In the genomic region with DNA sequence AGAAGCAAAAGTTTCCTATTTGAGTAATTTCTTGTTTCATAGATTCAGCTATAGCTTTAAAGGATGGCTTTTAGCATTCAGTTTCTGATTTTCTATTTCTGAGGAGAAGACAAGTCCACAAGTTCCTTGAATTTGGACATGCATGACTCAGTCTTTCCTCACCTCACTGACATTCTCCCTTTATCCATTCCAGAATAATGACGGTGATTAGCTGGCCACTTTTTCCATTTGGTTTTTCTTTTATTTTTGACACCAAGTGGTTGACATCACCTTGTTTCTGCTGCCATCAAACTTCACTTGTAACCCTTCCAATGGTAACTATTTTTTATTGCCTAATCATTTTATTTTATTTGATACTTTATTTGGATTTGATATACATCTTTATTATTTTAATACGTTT, we compare ENCODE assay signal across 28 cellular contexts.
DNase-seq lines count a peak whose midpoint lies in the region; ATAC-seq and TF ChIP-seq lines count a peak whose summit lies in the region.
"Had no signal": no experiment of that assay in that cellular context is flagged by ENCODE, and none has a peak within 500 bp of the region (broad histone marks: within the 10 kb centered on the region; RNA-seq: fewer than 3 reads in every experiment).

No MANE protein-coding gene starts in this region.

- H3K79me1 ChIP-seq in mesenchymal stem cell (replicated peaks; ENCODE audit: low read length, poor library complexity, severe bottlenecking) = no peaks in the 10 kb centered on the region

- H3K4me3 Mint-ChIP-seq in glutamatergic neuron (ENCODE audit: unreplicated experiment) = no peak overlapping the region
- H3K4me3 Mint-ChIP-seq: activated CD8-positive, alpha-beta T cell treated with anti-CD3 and anti-CD28 coated beads for 36 hours; activated naive CD8-positive, alpha-beta T cell; CD4-positive, alpha-beta T cell; mesothelial cell of epicardium; naive thymus-derived CD4-positive, alpha-beta T cell had no signal

- H3K27ac ChIP-seq in mesenchymal stem cell (ENCODE audit: low read length, poor library complexity, severe bottlenecking) = no peak overlapping the region
- H3K27ac ChIP-seq: gastrocnemius medialis, SK-N-MC, testis had no signal

- no peak overlapping the region for H4K8ac ChIP-seq in mesenchymal stem cell (ENCODE audit: low read length)

- no peak overlapping the region for H3K27ac Mint-ChIP-seq in glutamatergic neuron (ENCODE audit: unreplicated experiment)
- H3K27ac Mint-ChIP-seq: activated CD8-positive, alpha-beta T cell treated with anti-CD3 and anti-CD28 coated beads for 36 hours; activated naive CD8-positive, alpha-beta T cell; activated T-helper 2 cell treated with anti-CD3 and anti-CD28 coated beads, Interferon-gamma antibody, Interleukin-2, Interleukin-4, amounts not matched to agents 10 μg/mL and 5 μg/mL and 100 μg/mL, durations not matched to agents 14 hours and 24 hours and 36 hours; CD4-positive, alpha-beta T cell; mesothelial cell of epicardium; naive thymus-derived CD4-positive, alpha-beta T cell had no signal

- H3K36me3 Mint-ChIP-seq in glutamatergic neuron (ENCODE audit: unreplicated experiment) = no peaks in the 10 kb centered on the region

- H3K4me3 ChIP-seq in adipocyte (ENCODE audit: low read length) (no peak overlapping the region), mesenchymal stem cell (ENCODE audit: insufficient read depth in 1 of 2, low read depth in 1 of 2, low read length in 2 of 2) (no peak overlapping the region)
- H3K4me3 ChIP-seq: gastrocnemius medialis, MG63, SK-N-MC, testis had no signal

- H3K27me3 ChIP-seq in adipocyte (replicated peaks; ENCODE audit: control insufficient read depth, insufficient read depth, low read length) (no peaks in the 10 kb centered on the region), mesenchymal stem cell (ENCODE audit: control insufficient read depth in 1 of 2, insufficient read depth in 1 of 2, low read length in 2 of 2) (no peaks in the 10 kb centered on the region)
- H3K27me3 ChIP-seq: gastrocnemius medialis, MG63, testis had no signal

- H3K9me3 Mint-ChIP-seq in glutamatergic neuron (ENCODE audit: unreplicated experiment) = no peaks in the 10 kb centered on the region
- H3K9me3 Mint-ChIP-seq: activated T-helper 2 cell treated with anti-CD3 and anti-CD28 coated beads, Interferon-gamma antibody, Interleukin-2, Interleukin-4, amounts not matched to agents 10 μg/mL and 5 μg/mL and 100 μg/mL, durations not matched to agents 14 hours and 24 hours and 36 hours; CD4-positive, alpha-beta T cell had no signal

- no peak overlapping the region for H4K91ac ChIP-seq in mesenchymal stem cell (ENCODE audit: low read length)

- no peak overlapping the region for H2BK15ac ChIP-seq in mesenchymal stem cell (ENCODE audit: low read depth, poor library complexity, severe bottlenecking)

- H2AFZ ChIP-seq in mesenchymal stem cell (ENCODE audit: low read depth, low read length) = no peak overlapping the region

- H3K4me1 Mint-ChIP-seq in glutamatergic neuron (ENCODE audit: low read depth, unreplicated experiment) = no peaks in the 10 kb centered on the region
- H3K4me1 Mint-ChIP-seq: naive thymus-derived CD4-positive, alpha-beta T cell had no signal

- H3K9me3 ChIP-seq in adipocyte (ENCODE audit: control insufficient read depth, low read length) = no peaks in the 10 kb centered on the region
- peaks cover 5% of the 10 kb centered on the region for H3K9me3 ChIP-seq in mesenchymal stem cell (ENCODE audit: control insufficient read depth, low read length)
- H3K9me3 ChIP-seq: gastrocnemius medialis, MG63, testis had no signal

- TF ChIP-seq CTCF in glutamatergic neuron (IDR thresholded peaks at IDR 0.05; ENCODE audit: partially characterized antibody, unreplicated experiment) = no peak

- H3K27me3 Mint-ChIP-seq in glutamatergic neuron (ENCODE audit: unreplicated experiment) = peaks cover 2% of the 10 kb centered on the region
- H3K27me3 Mint-ChIP-seq: activated CD8-positive, alpha-beta T cell treated with anti-CD3 and anti-CD28 coated beads for 36 hours; activated naive CD8-positive, alpha-beta T cell; CD4-positive, alpha-beta T cell had no signal

- H2AK5ac ChIP-seq in mesenchymal stem cell (ENCODE audit: low read length, severe bottlenecking) = no peak overlapping the region

- H3K23ac ChIP-seq in mesenchymal stem cell (ENCODE audit: low read length in 2 of 2) = no peak overlapping the region

- DNase-seq in GM03348 (ENCODE audit: low spot score) = peak; percentile 41
- DNase-seq in adipocyte (ENCODE audit: low read depth) = peak; percentile 62
- DNase-seq in dermis blood vessel endothelial cell = peak; percentile 3
- peak; percentile 22 for DNase-seq in mesenchymal stem cell
- no peak for DNase-seq in activated naive CD4-positive, alpha-beta T cell (lab: John Stamatoyannopoulos, UW)
- DNase-seq in glutamatergic neuron = no peak
- no peak for DNase-seq in globus pallidus (ENCODE audit: low spot score)
- DNase-seq: activated CD4-positive, alpha-beta T cell treated with anti-CD3 and anti-CD28 coated beads for 1 hour; activated CD8-positive, alpha-beta T cell treated with anti-CD3 and anti-CD28 coated beads for 36 hours; CD4-positive, alpha-beta T cell; effector CD8-positive, alpha-beta T cell; erythroblast; gastrocnemius medialis; left ventricle myocardium superior; MG63; naive thymus-derived CD4-positive, alpha-beta T cell; NCI-H1105 treated with DMSO at 0.1 percent for 48 hours; NCI-H2029 treated with DMSO at 0.1 percent for 48 hours; NCI-H82; occipital lobe; RPMI8226; stimulated activated naive CD4-positive, alpha-beta T cell treated with Interleukin-2 at 50 U/mL for 16 hours; testis had no signal

- ATAC-seq in GM18511 (IDR thresholded peaks at IDR 0.05; ENCODE audit: unreplicated experiment) = no peak
- ATAC-seq: activated CD8-positive, alpha-beta T cell treated with anti-CD3 and anti-CD28 coated beads for 36 hours; gastrocnemius medialis; left ventricle myocardium superior; naive thymus-derived CD4-positive, alpha-beta T cell had no signal

- no peak overlapping the region for H3K14ac ChIP-seq in mesenchymal stem cell (ENCODE audit: low read length in 2 of 2)

- H2BK120ac ChIP-seq in mesenchymal stem cell (ENCODE audit: low read depth, low read length) = no peak overlapping the region

- no peak overlapping the region for H2BK5ac ChIP-seq in mesenchymal stem cell (ENCODE audit: low read depth, low read length, poor library complexity, severe bottlenecking)

- H3K4me1 ChIP-seq in adipocyte (ENCODE audit: control insufficient read depth, insufficient read depth, low read length) (no peaks in the 10 kb centered on the region), mesenchymal stem cell (ENCODE audit: control insufficient read depth, insufficient read depth, low read depth, low read length) (no peaks in the 10 kb centered on the region)
- H3K4me1 ChIP-seq: gastrocnemius medialis, testis had no signal

- H2BK12ac ChIP-seq in mesenchymal stem cell (ENCODE audit: low read length in 2 of 2) = no peak overlapping the region

- no peak overlapping the region for H3K18ac ChIP-seq in mesenchymal stem cell (ENCODE audit: low read depth in 1 of 2, low read length in 2 of 2)

- H3K9ac ChIP-seq in adipocyte (ENCODE audit: low read length) (no peak overlapping the region), mesenchymal stem cell (ENCODE audit: low read length) (no peak overlapping the region)

- no peaks in the 10 kb centered on the region for H3K36me3 ChIP-seq in adipocyte (ENCODE audit: control insufficient read depth, insufficient read depth, low read length, severe bottlenecking)
- no peaks in the 10 kb centered on the region for H3K36me3 ChIP-seq in mesenchymal stem cell (ENCODE audit: control insufficient read depth in 1 of 2, insufficient read depth in 2 of 2, low read depth in 1 of 2, low read length in 2 of 2)
- H3K36me3 ChIP-seq: gastrocnemius medialis, MG63 had no signal

- H3K4ac ChIP-seq in mesenchymal stem cell (ENCODE audit: low read depth in 1 of 2, low read length in 2 of 2) = no peak overlapping the region

- 75% methylated on average over 1 of the region's 2 CpGs for WGBS in mesenchymal stem cell

- H3K4me2 ChIP-seq in mesenchymal stem cell (ENCODE audit: low read length, poor library complexity, severe bottlenecking) = no peak overlapping the region

Comparison
In these comparisons a context has a peak if more than half of its experiments do, and no peak if none do; other contexts are left out.
1. DNase-seq: peak in GM03348 (single experiment), adipocyte (single experiment), dermis blood vessel endothelial cell (single experiment) and mesenchymal stem cell (single experiment); none in activated naive CD4-positive, alpha-beta T cell (0 of 4), glutamatergic neuron (single experiment) and globus pallidus (single experiment).